1 cellular context compared by ENCODE assay signal in the genomic region with DNA sequence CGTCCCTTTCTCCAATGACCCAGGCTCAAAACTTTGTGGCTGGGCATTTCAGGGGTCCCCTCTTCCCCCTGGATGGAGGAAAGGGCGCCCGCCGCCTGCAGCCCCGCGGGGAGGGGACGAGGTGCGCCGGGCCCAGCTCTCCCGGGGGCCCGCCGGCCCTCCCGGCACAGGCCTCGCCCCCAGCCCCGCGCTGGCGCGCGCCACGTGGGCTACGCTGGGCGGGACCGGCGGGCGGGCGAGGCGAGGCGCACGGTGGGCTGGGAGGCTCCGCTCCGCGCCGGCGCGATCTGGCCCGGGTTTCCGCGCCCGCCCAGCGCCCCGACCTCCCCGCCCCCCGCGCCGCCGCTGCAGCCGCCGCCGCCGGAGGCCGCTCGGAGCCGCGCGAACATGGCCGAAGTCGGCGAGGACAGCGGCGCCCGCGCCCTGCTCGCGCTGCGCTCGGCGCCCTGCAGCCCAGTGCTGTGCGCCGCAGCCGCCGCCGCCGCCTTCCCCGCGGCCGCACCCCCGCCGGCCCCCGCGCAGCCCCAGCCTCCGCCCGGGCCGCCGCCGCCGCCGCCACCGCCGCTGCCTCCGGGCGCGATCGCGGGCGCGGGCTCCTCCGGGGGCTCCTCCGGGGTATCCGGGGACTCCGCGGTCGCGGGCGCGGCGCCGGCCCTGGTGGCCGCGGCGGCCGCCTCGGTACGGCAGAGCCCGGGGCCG.
TF ChIP-seq lines count a peak whose summit lies in the region.

TSS of gene FOXK1 (plus strand) at position 374 of the 699 bp plus-strand sequence. CDS start at position 388, 14 bp downstream.

TF ChIP-seq in GM12878, 131 proteins besides CTCF, POLR2A, EP300 and RAD21 (continued from another document and continues in another):
- TF ChIP-seq USF2 (IDR thresholded peaks at IDR 0.05; ENCODE audit: borderline replicate concordance, low read depth, low read length): peak; percentile 39
- no peak for TF ChIP-seq BRCA1 (IDR thresholded peaks at IDR 0.05; ENCODE audit: low read depth, low read length)
- TF ChIP-seq NKRF (conservative IDR thresholded peaks at IDR 0.05): peak; percentile 48; the same call in 1 of the 2 replicates
- no peak for TF ChIP-seq MTA3 (IDR thresholded peaks at IDR 0.05; ENCODE audit: borderline replicate concordance, low read length)
- TF ChIP-seq JUNB (IDR thresholded peaks at IDR 0.05): no peak
- TF ChIP-seq CREM (IDR thresholded peaks at IDR 0.05; ENCODE audit: low read depth): no peak
- TF ChIP-seq NFIC (IDR thresholded peaks at IDR 0.05; ENCODE audit: low read depth, low read length): no peak
- TF ChIP-seq SUZ12 (IDR thresholded peaks at IDR 0.05; ENCODE audit: unreplicated experiment): no peak
- TF ChIP-seq MEF2A (IDR thresholded peaks at IDR 0.05; ENCODE audit: insufficient read depth, low read depth, low read length): no peak
- peak; percentile 61 for TF ChIP-seq GATAD2B (conservative IDR thresholded peaks at IDR 0.05; ENCODE audit: low read depth)
- TF ChIP-seq ZNF274 (IDR thresholded peaks at IDR 0.05; ENCODE audit: insufficient read depth, insufficient read length): no peak
- no peak for TF ChIP-seq PBX3 (IDR thresholded peaks at IDR 0.05; ENCODE audit: insufficient replicate concordance, low read depth, low read length)
- TF ChIP-seq ZNF207 (IDR thresholded peaks at IDR 0.05; ENCODE audit: borderline replicate concordance): no peak
- TF ChIP-seq CHD4 (IDR thresholded peaks at IDR 0.05): no peak
- no peak for TF ChIP-seq IRF5 (IDR thresholded peaks at IDR 0.05; ENCODE audit: borderline replicate concordance)
- no peak for TF ChIP-seq SPI1 (IDR thresholded peaks at IDR 0.05; ENCODE audit: borderline replicate concordance, insufficient read depth, low read depth, low read length)
- TF ChIP-seq NR2C2 (IDR thresholded peaks at IDR 0.05; ENCODE audit: borderline replicate concordance, control insufficient read depth, insufficient read length, low read depth): no peak
- no peak for TF ChIP-seq IRF3 (IDR thresholded peaks at IDR 0.05)
- no peak for TF ChIP-seq ZNF622 (IDR thresholded peaks at IDR 0.05)
- TF ChIP-seq MLLT1 (IDR thresholded peaks at IDR 0.05): no peak
- TF ChIP-seq TARDBP (IDR thresholded peaks at IDR 0.05; ENCODE audit: borderline replicate concordance): no peak
- TF ChIP-seq PML (IDR thresholded peaks at IDR 0.05; ENCODE audit: low read length): no peak
- TF ChIP-seq EZH2 (IDR thresholded peaks at IDR 0.05; ENCODE audit: borderline replicate concordance, control insufficient read depth, low read depth, low read length): no peak
- peak; percentile 85; the same call in 1 of the 2 replicates for TF ChIP-seq RB1 (IDR thresholded peaks at IDR 0.05; ENCODE audit: borderline replicate concordance)
- TF ChIP-seq TBL1XR1 (IDR thresholded peaks at IDR 0.05; ENCODE audit: low read depth, low read length): no peak
- TF ChIP-seq, protein P1, sequence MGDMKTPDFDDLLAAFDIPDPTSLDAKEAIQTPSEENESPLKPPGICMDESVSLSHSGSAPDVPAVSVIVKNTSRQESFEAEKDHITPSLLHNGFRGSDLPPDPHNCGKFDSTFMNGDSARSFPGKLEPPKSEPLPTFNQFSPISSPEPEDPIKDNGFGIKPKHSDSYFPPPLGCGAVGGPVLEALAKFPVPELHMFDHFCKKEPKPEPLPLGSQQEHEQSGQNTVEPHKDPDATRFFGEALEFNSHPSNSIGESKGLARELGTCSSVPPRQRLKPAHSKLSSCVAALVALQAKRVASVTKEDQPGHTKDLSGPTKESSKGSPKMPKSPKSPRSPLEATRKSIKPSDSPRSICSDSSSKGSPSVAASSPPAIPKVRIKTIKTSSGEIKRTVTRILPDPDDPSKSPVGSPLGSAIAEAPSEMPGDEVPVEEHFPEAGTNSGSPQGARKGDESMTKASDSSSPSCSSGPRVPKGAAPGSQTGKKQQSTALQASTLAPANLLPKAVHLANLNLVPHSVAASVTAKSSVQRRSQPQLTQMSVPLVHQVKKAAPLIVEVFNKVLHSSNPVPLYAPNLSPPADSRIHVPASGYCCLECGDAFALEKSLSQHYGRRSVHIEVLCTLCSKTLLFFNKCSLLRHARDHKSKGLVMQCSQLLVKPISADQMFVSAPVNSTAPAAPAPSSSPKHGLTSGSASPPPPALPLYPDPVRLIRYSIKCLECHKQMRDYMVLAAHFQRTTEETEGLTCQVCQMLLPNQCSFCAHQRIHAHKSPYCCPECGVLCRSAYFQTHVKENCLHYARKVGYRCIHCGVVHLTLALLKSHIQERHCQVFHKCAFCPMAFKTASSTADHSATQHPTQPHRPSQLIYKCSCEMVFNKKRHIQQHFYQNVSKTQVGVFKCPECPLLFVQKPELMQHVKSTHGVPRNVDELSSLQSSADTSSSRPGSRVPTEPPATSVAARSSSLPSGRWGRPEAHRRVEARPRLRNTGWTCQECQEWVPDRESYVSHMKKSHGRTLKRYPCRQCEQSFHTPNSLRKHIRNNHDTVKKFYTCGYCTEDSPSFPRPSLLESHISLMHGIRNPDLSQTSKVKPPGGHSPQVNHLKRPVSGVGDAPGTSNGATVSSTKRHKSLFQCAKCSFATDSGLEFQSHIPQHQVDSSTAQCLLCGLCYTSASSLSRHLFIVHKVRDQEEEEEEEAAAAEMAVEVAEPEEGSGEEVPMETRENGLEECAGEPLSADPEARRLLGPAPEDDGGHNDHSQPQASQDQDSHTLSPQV (IDR thresholded peaks at IDR 0.05): no peak
- TF ChIP-seq FOS (IDR thresholded peaks at IDR 0.05; ENCODE audit: borderline replicate concordance, extremely low read depth, insufficient read length): no peak
- TF ChIP-seq GABPA (IDR thresholded peaks at IDR 0.05; ENCODE audit: low read depth): no peak
- TF ChIP-seq CBX5 (IDR thresholded peaks at IDR 0.05; ENCODE audit: low read depth): no peak
- TF ChIP-seq ATF2 (IDR thresholded peaks at IDR 0.05; ENCODE audit: low read length): no peak
- peak in 1 of 2 experiments; percentile 79; a peak in 2 of 4 replicates for TF ChIP-seq BHLHE40 (IDR thresholded peaks at IDR 0.05; ENCODE audit: borderline replicate concordance in 1 of 2, low read depth in 2 of 2, low read length in 1 of 2)
- TF ChIP-seq PAX8 (IDR thresholded peaks at IDR 0.05): no peak
- TF ChIP-seq IKZF1 (conservative IDR thresholded peaks at IDR 0.05): peak; percentile 71
- no peak for TF ChIP-seq CEBPB (IDR thresholded peaks at IDR 0.05; ENCODE audit: borderline replicate concordance in 1 of 2, low read depth in 2 of 2, low read length in 2 of 2)
- TF ChIP-seq TAF1 (IDR thresholded peaks at IDR 0.05; ENCODE audit: borderline replicate concordance, low read depth, low read length): peak; percentile 74; the same call in 1 of the 2 replicates
- TF ChIP-seq IKZF2 (IDR thresholded peaks at IDR 0.05): no peak
- TF ChIP-seq RAD51 (IDR thresholded peaks at IDR 0.05): no peak
- no peak for TF ChIP-seq REST (IDR thresholded peaks at IDR 0.05; ENCODE audit: low read depth, low read length)
- TF ChIP-seq SMAD1 (IDR thresholded peaks at IDR 0.05; ENCODE audit: low read depth, partially characterized antibody): no peak
- TF ChIP-seq SREBF1 (IDR thresholded peaks at IDR 0.05; ENCODE audit: low read length): no peak
- peak; percentile 63; the same call in 1 of the 2 replicates for TF ChIP-seq SMARCA5 (IDR thresholded peaks at IDR 0.05)
- TF ChIP-seq TCF12 (IDR thresholded peaks at IDR 0.05; ENCODE audit: low read depth, low read length): no peak
- no peak for TF ChIP-seq IRF4 (IDR thresholded peaks at IDR 0.05; ENCODE audit: low read depth, low read length)
